Comparison of ENCODE assay signal across 12 cellular contexts in the genomic region with DNA sequence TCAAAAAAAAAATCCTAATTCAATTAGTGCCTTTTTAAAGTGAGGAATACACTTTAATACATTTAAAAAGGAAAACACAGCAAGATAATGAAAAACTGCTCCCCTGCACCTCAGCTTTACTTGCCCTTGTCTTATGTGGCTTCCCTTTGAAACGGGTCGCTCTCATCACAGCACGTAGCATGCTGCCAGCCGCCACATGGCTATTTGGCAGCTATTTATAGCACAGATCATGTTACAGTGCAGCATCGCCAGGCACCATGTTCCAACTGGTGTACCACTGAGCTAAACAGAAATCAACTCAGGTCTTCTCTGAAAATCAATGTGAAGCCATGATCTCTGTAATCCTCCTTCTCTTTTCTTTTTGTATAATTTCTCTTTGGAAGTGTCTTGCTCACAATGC.
A peak's percentile ranks its signal among the peaks of the same experiment; 100 is the strongest.
DNase-seq lines count a peak whose midpoint lies in the region; ATAC-seq and TF ChIP-seq lines count a peak whose summit lies in the region.
"Had no signal": no experiment of that assay in that cellular context is flagged by ENCODE, and none has a peak within 500 bp of the region (broad histone marks: within the 10 kb centered on the region; RNA-seq: fewer than 3 reads in every experiment).

No MANE protein-coding gene starts in this region.

- H3K4me3 ChIP-seq in BE2C (ENCODE audit: low read depth, low read length) (no peak overlapping the region), right cardiac atrium (ENCODE audit: low read length) (no peak overlapping the region)
- H3K4me3 ChIP-seq: ascending aorta had no signal

- WGBS in right cardiac atrium: 9% methylated on average over 5 of the region's 5 CpGs

- POLR2A ChIA-PET in RWPE1 (lab: Yijun Ruan, JAX; ENCODE audit: low non-redundant PET): no interaction called here

- DNase-seq in BE2C (peak; percentile 48), NCI-H1436 (lab: John Stamatoyannopoulos, UW) (peak; percentile 62), SHP77 treated with DMSO at 0.1 percent for 48 hours (lab: John Stamatoyannopoulos, UW) (peak; percentile 70), right cardiac atrium (peak; percentile 52 to 81 (median 77)), omental fat pad (ENCODE audit: low spot score) (no peak), RWPE1 (ENCODE audit: low spot score) (no peak)
- no peak for DNase-seq in effector memory CD8-positive, alpha-beta T cell
- DNase-seq in activated naive CD8-positive, alpha-beta T cell treated with anti-CD3 and anti-CD28 coated beads for 36 hours: no peak
- DNase-seq: kidney; stimulated activated CD4-positive, alpha-beta T cell treated with anti-CD3 and anti-CD28 coated beads, Interleukin-2, amount 100 ng/mL, for 48 hours had no signal

- H3K27me3 Mint-ChIP-seq in effector memory CD8-positive, alpha-beta T cell: no peaks in the 10 kb centered on the region
- no peaks in the 10 kb centered on the region for H3K27me3 Mint-ChIP-seq in activated naive CD8-positive, alpha-beta T cell treated with anti-CD3 and anti-CD28 coated beads for 36 hours

- H3K4me3 Mint-ChIP-seq in effector memory CD8-positive, alpha-beta T cell: no peak overlapping the region
- no peak overlapping the region for H3K4me3 Mint-ChIP-seq in activated naive CD8-positive, alpha-beta T cell treated with anti-CD3 and anti-CD28 coated beads for 36 hours
- H3K4me3 Mint-ChIP-seq: T-helper 1 cell treated with Interleukin-12 subunit alpha and Interleukin-12 subunit beta and Interleukin-4 antibody, amounts not matched to agents 30 μg/mL and 1 μg/mL, for 36 hours had no signal

- no peak overlapping the region for H3K27ac Mint-ChIP-seq in effector memory CD8-positive, alpha-beta T cell
- H3K27ac Mint-ChIP-seq in activated naive CD8-positive, alpha-beta T cell treated with anti-CD3 and anti-CD28 coated beads for 36 hours: no peak overlapping the region
- H3K27ac Mint-ChIP-seq: T-helper 1 cell treated with Interleukin-12 subunit alpha and Interleukin-12 subunit beta and Interleukin-4 antibody, amounts not matched to agents 30 μg/mL and 1 μg/mL, for 36 hours had no signal

- H3K27me3 ChIP-seq in BE2C (no peaks in the 10 kb centered on the region), right cardiac atrium (ENCODE audit: control insufficient read depth, insufficient read depth) (no peaks in the 10 kb centered on the region)
- H3K27me3 ChIP-seq: ascending aorta had no signal

- no peaks in the 10 kb centered on the region for H3K9me3 ChIP-seq in BE2C
- no peaks in the 10 kb centered on the region for H3K9me3 ChIP-seq in right cardiac atrium (ENCODE audit: control insufficient read depth, low read length)
- H3K9me3 ChIP-seq: ascending aorta had no signal

- no peaks in the 10 kb centered on the region for H3K9me3 Mint-ChIP-seq in effector memory CD8-positive, alpha-beta T cell
- H3K9me3 Mint-ChIP-seq in activated naive CD8-positive, alpha-beta T cell treated with anti-CD3 and anti-CD28 coated beads for 36 hours: no peaks in the 10 kb centered on the region
- H3K9me3 Mint-ChIP-seq: T-helper 1 cell treated with Interleukin-12 subunit alpha and Interleukin-12 subunit beta and Interleukin-4 antibody, amounts not matched to agents 30 μg/mL and 1 μg/mL, for 36 hours had no signal

- H3K36me3 ChIP-seq in BE2C: no peaks in the 10 kb centered on the region
- H3K36me3 ChIP-seq: ascending aorta had no signal

- CTCF ChIA-PET in RWPE1 (lab: Yijun Ruan, JAX): no interaction called here

- intact Hi-C loops in right cardiac atrium (cut with DNase I): no loop called here

- no peaks in the 10 kb centered on the region for H3K36me3 Mint-ChIP-seq in effector memory CD8-positive, alpha-beta T cell (ENCODE audit: insufficient read depth)
- peaks cover 5% of the 10 kb centered on the region for H3K36me3 Mint-ChIP-seq in activated naive CD8-positive, alpha-beta T cell treated with anti-CD3 and anti-CD28 coated beads for 36 hours

- TF ChIP-seq CTCF in BE2C (IDR thresholded peaks at IDR 0.05; ENCODE audit: low read depth, low read length): no peak
- TF ChIP-seq CTCF in omental fat pad (IDR thresholded peaks at IDR 0.05): no peak
- no peak for TF ChIP-seq CTCF in RWPE1 (conservative IDR thresholded peaks at IDR 0.05; ENCODE audit: low read depth)

- H3K27ac ChIP-seq in right cardiac atrium (ENCODE audit: low read length): peak overlapping the region; percentile 38
- H3K27ac ChIP-seq in RWPE1: no peak overlapping the region
- H3K27ac ChIP-seq: ascending aorta had no signal

- ATAC-seq in right cardiac atrium (peak; percentile 93 to 94), omental fat pad (ENCODE audit: low FRiP score) (no peak)
- ATAC-seq in effector memory CD8-positive, alpha-beta T cell (replicated peaks): no peak

- 0 out of 2 replicates have a peak, but pooled peaks cover 3% of the 10 kb centered on the region for H3K4me1 ChIP-seq in BE2C
- no peaks in the 10 kb centered on the region for H3K4me1 ChIP-seq in right cardiac atrium (ENCODE audit: control insufficient read depth, insufficient read depth, low read length)
- H3K4me1 ChIP-seq: ascending aorta had no signal

- H3K4me1 Mint-ChIP-seq in effector memory CD8-positive, alpha-beta T cell (ENCODE audit: low read depth in 2 of 2): peaks cover 0 to 3% of the 10 kb centered on the region in 2 donors
- no peaks in the 10 kb centered on the region for H3K4me1 Mint-ChIP-seq in activated naive CD8-positive, alpha-beta T cell treated with anti-CD3 and anti-CD28 coated beads for 36 hours

Comparison
In these comparisons a context has a peak if more than half of its experiments do, and no peak if none do; other contexts are left out.
1. DNase-seq: peak in BE2C (single experiment), NCI-H1436 (single experiment), SHP77 treated with DMSO at 0.1 percent for 48 hours (single experiment) and right cardiac atrium (3 of 3); none in omental fat pad (single experiment), RWPE1 (single experiment), effector memory CD8-positive, alpha-beta T cell (0 of 3) and activated naive CD8-positive, alpha-beta T cell treated with anti-CD3 and anti-CD28 coated beads for 36 hours (single experiment).
2. ATAC-seq: peak in right cardiac atrium (2 of 2); none in omental fat pad (single experiment) and effector memory CD8-positive, alpha-beta T cell (single experiment).